Comparison of ENCODE assay signal across 20 cellular contexts in genomic region chr11:126482586-126483108, GRCh38.
DNase-seq lines count a peak whose midpoint lies in the region; ATAC-seq, FAIRE-seq and TF ChIP-seq lines count a peak whose summit lies in the region.
"Had no signal": no experiment of that assay in that cellular context is flagged by ENCODE, and none has a peak within 500 bp of the region (broad histone marks: within the 10 kb centered on the region; RNA-seq: fewer than 3 reads in every experiment).

No MANE protein-coding gene starts in this region.

- no peak overlapping the region for H2BK120ac ChIP-seq in IMR-90 (ENCODE audit: low read depth, low read length)

- CTCF ChIA-PET in A549 (lab: Yijun Ruan, JAX) = interaction anchor here (1.6 to 1.8 kb wide), 2 partner anchors 42 to 172 kb away, joined by 6 read pairs; no protein-coding TSS in a partner anchor
- CTCF ChIA-PET in IMR-90 (lab: Yijun Ruan, JAX) = interaction anchor here (1.8 kb wide), 1 partner anchor 172 kb away, joined by 6 read pairs; no protein-coding TSS in a partner anchor

- no peak overlapping the region for H3K27ac ChIP-seq in A549
- no peak overlapping the region for H3K27ac ChIP-seq in IMR-90 (ENCODE audit: insufficient read depth, low read length)
- no peak overlapping the region for H3K27ac ChIP-seq in neural progenitor cell
- no peak overlapping the region for H3K27ac ChIP-seq in uterus

- H2AK5ac ChIP-seq in IMR-90 (ENCODE audit: low read depth, low read length) = no peak overlapping the region

- H3K27me3 ChIP-seq in IMR-90 (ENCODE audit: control insufficient read depth, insufficient read depth, low read length) = no peaks in the 10 kb centered on the region
- H3K27me3 ChIP-seq in neural progenitor cell = no peaks in the 10 kb centered on the region
- H3K27me3 ChIP-seq in uterus = no peaks in the 10 kb centered on the region
- H3K27me3 ChIP-seq in H7 (ENCODE audit: control insufficient read depth, insufficient read depth, low read length) = no peaks in the 10 kb centered on the region

- H3K4me1 ChIP-seq in A549 = peaks cover 20% of the 10 kb centered on the region; the same call in 2 of the 3 replicates
- peaks cover 21% of the 10 kb centered on the region for H3K4me1 ChIP-seq in IMR-90 (ENCODE audit: control insufficient read depth, insufficient read depth, low read length)
- H3K4me1 ChIP-seq in neural progenitor cell = peaks cover 50% of the 10 kb centered on the region
- H3K4me1 ChIP-seq in uterus = no peaks in the 10 kb centered on the region

- 84% methylated on average over 5 of the region's 5 CpGs for WGBS in A549 (ENCODE audit: missing lambda C conversion rate)
- 80% methylated on average over 1 of the region's 5 CpGs; no CpG with 5 or more reads in 1 of the 2 experiments for WGBS in IMR-90 (ENCODE audit: extremely low coverage in 2 of 2, insufficient read length in 1 of 2), 2 experiments

- no peak overlapping the region for H3K18ac ChIP-seq in IMR-90 (ENCODE audit: low read depth, low read length)

- H3K27me3 Mint-ChIP-seq in neural progenitor cell (ENCODE audit: insufficient read depth, low read depth) = no peaks in the 10 kb centered on the region
- H3K27me3 Mint-ChIP-seq: CD4-positive, alpha-beta memory T cell had no signal

- no peak for TF ChIP-seq POLR2A in A549 (IDR thresholded peaks at IDR 0.05; ENCODE audit: low read length)
- no peak for TF ChIP-seq POLR2A in IMR-90 (IDR thresholded peaks at IDR 0.05; ENCODE audit: low read depth, low read length)
- no peak for TF ChIP-seq POLR2A in uterus (IDR thresholded peaks at IDR 0.05)

- no peak overlapping the region for H4K91ac ChIP-seq in IMR-90 (ENCODE audit: insufficient read depth, low read depth, low read length)

- H3K4me2 ChIP-seq in A549 (no peak overlapping the region), IMR-90 (ENCODE audit: low read depth, low read length) (no peak overlapping the region), neural progenitor cell (peak overlapping the region; percentile 40)

- in situ Hi-C loops in IMR-90 (cut with MboI; ENCODE audit: low sequenced_read_pairs) = no loop called here

- H3K4me1 Mint-ChIP-seq in neural progenitor cell = peaks cover 49% of the 10 kb centered on the region

- dilution Hi-C loops in IMR-90 (cut with HindIII; ENCODE audit: low sequenced_read_pairs, unreplicated experiment) = no loop called here

- peaks cover 14% of the 10 kb centered on the region for H3F3A ChIP-seq in neural progenitor cell (ENCODE audit: low read depth)

- H2AFZ ChIP-seq in IMR-90 (replicated peaks; ENCODE audit: low read length, poor library complexity) (no peak overlapping the region), neural progenitor cell (replicated peaks) (no peak overlapping the region)

- TF ChIP-seq CTCF in A549 (IDR thresholded peaks at IDR 0.05) (no peak), IMR-90 (conservative IDR thresholded peaks at IDR 0.05; ENCODE audit: low read depth, low read length) (no peak), choroid plexus epithelial cell (conservative IDR thresholded peaks at IDR 0.05; ENCODE audit: low read depth, low read length) (no peak), neural progenitor cell (IDR thresholded peaks at IDR 0.05) (no peak), uterus (IDR thresholded peaks at IDR 0.05) (no peak)

- H3K79me2 ChIP-seq in neural progenitor cell (ENCODE audit: low read depth) = no peaks in the 10 kb centered on the region

- no peak overlapping the region for H3K56ac ChIP-seq in IMR-90 (ENCODE audit: extremely low read depth, insufficient read depth, low read length)

- H3K9ac ChIP-seq in IMR-90 (ENCODE audit: low read depth, low read length) = no peak overlapping the region
- no peak overlapping the region for H3K9ac ChIP-seq in neural progenitor cell

- H3K23ac ChIP-seq in IMR-90 (ENCODE audit: low read depth, low read length) = no peak overlapping the region

- BruUV-seq in IMR-90 (replicated peaks; lab: Mats Ljungman, UMichigan) = no TSS peak

- no peaks in the 10 kb centered on the region for H3K36me3 ChIP-seq in IMR-90 (ENCODE audit: control insufficient read depth, insufficient read depth, low read length)
- H3K36me3 ChIP-seq in neural progenitor cell = no peaks in the 10 kb centered on the region
- no peaks in the 10 kb centered on the region for H3K36me3 ChIP-seq in uterus
- no peaks in the 10 kb centered on the region for H3K36me3 ChIP-seq in H7 (replicated peaks; ENCODE audit: control insufficient read depth, insufficient read depth, low read length)

- intact Hi-C loops in IMR-90 (cut with micrococcal nuclease) (no loop called here), uterus (cut with DNase I; ENCODE audit: low total_unique reads) (no loop called here)

- no peak overlapping the region for H4K5ac ChIP-seq in IMR-90 (ENCODE audit: low read depth, low read length)

- no peak overlapping the region for H2BK20ac ChIP-seq in IMR-90 (ENCODE audit: low read depth, low read length)

- H3K4me3 ChIP-seq in A549 = no peak overlapping the region
- no peak overlapping the region for H3K4me3 ChIP-seq in IMR-90 (ENCODE audit: insufficient read depth, low read depth, low read length)
- H3K4me3 ChIP-seq in choroid plexus epithelial cell (ENCODE audit: low read depth, low read length) = no peak overlapping the region
- H3K4me3 ChIP-seq in neural progenitor cell = no peak overlapping the region
- H3K4me3 ChIP-seq in uterus = no peak overlapping the region
- no peak overlapping the region for H3K4me3 ChIP-seq in H7 (ENCODE audit: insufficient read depth, low read depth, low read length)

- no peak overlapping the region for H3K4me3 Mint-ChIP-seq in neural progenitor cell
- H3K4me3 Mint-ChIP-seq: B cell; CD4-positive, alpha-beta memory T cell had no signal

- H3K4ac ChIP-seq in IMR-90 (ENCODE audit: low read depth, low read length) = 0 out of 2 replicates have a peak overlapping the region, but pooled peaks have one; percentile 5

- H3K9me3 ChIP-seq in A549 = no peaks in the 10 kb centered on the region
- H3K9me3 ChIP-seq in IMR-90 (ENCODE audit: control insufficient read depth, insufficient read depth, low read length) = no peaks in the 10 kb centered on the region
- no peaks in the 10 kb centered on the region for H3K9me3 ChIP-seq in neural progenitor cell (ENCODE audit: low read depth)
- no peaks in the 10 kb centered on the region for H3K9me3 ChIP-seq in uterus

- ATAC-seq in A549 = no peak
- no peak for ATAC-seq in IMR-90 (ENCODE audit: low read depth)
- ATAC-seq in HG03280 (IDR thresholded peaks at IDR 0.05; ENCODE audit: unreplicated experiment) = no peak
- ATAC-seq: HCT116, Panc1, Right ventricle myocardium inferior, SK-N-SH treated with all-trans-retinoic acid at 6 μM for 48 hours had no signal

- H3K27ac Mint-ChIP-seq in neural progenitor cell = no peak overlapping the region
- H3K27ac Mint-ChIP-seq: B cell had no signal

- H3K9me1 ChIP-seq in IMR-90 (ENCODE audit: insufficient read depth, low read length) = peaks cover 12% of the 10 kb centered on the region; the same call in 1 of the 2 replicates

- no peaks in the 10 kb centered on the region for H3K36me3 Mint-ChIP-seq in neural progenitor cell
- H3K36me3 Mint-ChIP-seq: CD4-positive, alpha-beta memory T cell had no signal

- TF ChIP-seq RAD21 in A549 (conservative IDR thresholded peaks at IDR 0.05 in 1 of 2, IDR thresholded peaks at IDR 0.05 in 1 of 2) (no peak), IMR-90 (IDR thresholded peaks at IDR 0.05; ENCODE audit: low read length) (no peak)

- no peak for FAIRE-seq in A549 (lab: Jason Lieb, UNC)

- H4K20me1 ChIP-seq in IMR-90 (ENCODE audit: insufficient read depth, low read length) (no peaks in the 10 kb centered on the region), neural progenitor cell (ENCODE audit: low read depth) (no peaks in the 10 kb centered on the region)

- H3K9me3 Mint-ChIP-seq in neural progenitor cell = no peaks in the 10 kb centered on the region
- H3K9me3 Mint-ChIP-seq: CD4-positive, alpha-beta memory T cell had no signal

- H2AK9ac ChIP-seq in IMR-90 (replicated peaks; ENCODE audit: low read depth, low read length, poor library complexity) = no peak overlapping the region

- no peak overlapping the region for H4K8ac ChIP-seq in IMR-90 (ENCODE audit: low read depth in 2 of 2, low read length in 2 of 2)

- H2BK5ac ChIP-seq in IMR-90 (ENCODE audit: low read depth, low read length, poor library complexity, severe bottlenecking) = no peak overlapping the region

- no peak overlapping the region for H2BK15ac ChIP-seq in IMR-90 (ENCODE audit: low read depth, low read length)

- TF ChIP-seq EP300 in A549 (IDR thresholded peaks at IDR 0.05) = no peak

- H3K79me1 ChIP-seq in IMR-90 (ENCODE audit: low read depth in 1 of 2, low read length in 2 of 2) = no peaks in the 10 kb centered on the region

- H3K14ac ChIP-seq in IMR-90 (replicated peaks; ENCODE audit: low read depth, low read length) = no peak overlapping the region

- POLR2A ChIA-PET in A549 (lab: Yijun Ruan, JAX) = no interaction called here
- POLR2A ChIA-PET in IMR-90 (lab: Charles Lee; ENCODE audit: unreplicated experiment) = no interaction called here

- DNase-seq in A549 (ENCODE audit: low read depth in 1 of 2, low spot score in 1 of 2) (no peak), IMR-90 (peak; percentile 6), choroid plexus epithelial cell (ENCODE audit: low read depth) (peak; percentile 4), neural progenitor cell (ENCODE audit: low spot score) (no peak), uterus (no peak), HuH-7 (ENCODE audit: low spot score) (no peak), H7 (no peak)
- DNase-seq: CD4-positive, alpha-beta memory T cell; DND-41; KBM-7; NCI-H1105; NCI-H1694 treated with DMSO at 0.1 percent for 48 hours; NCI-H446; NCI-H748 treated with DMSO at 0.1 percent for 48 hours had no signal

TF ChIP-seq in A549, 52 proteins besides CTCF, POLR2A, EP300 and RAD21:
- TF ChIP-seq MAFK (IDR thresholded peaks at IDR 0.05; ENCODE audit: partially characterized antibody) (peak; percentile 22), FOXS1 (CRISPR knock-in tag; IDR thresholded peaks at IDR 0.05) (no peak)

TF ChIP-seq in IMR-90, 13 proteins besides CTCF, POLR2A, EP300 and RAD21:
- TF ChIP-seq BHLHE40 (IDR thresholded peaks at IDR 0.05; ENCODE audit: low read depth, low read length) (no peak), MAFK (IDR thresholded peaks at IDR 0.05; ENCODE audit: low read depth, low read length) (peak; percentile 32; the same call in 1 of the 2 replicates)

Comparison
In these comparisons a context has a peak if more than half of its experiments do, and no peak if none do; other contexts are left out.
1. DNase-seq: peak in IMR-90 (single experiment) and choroid plexus epithelial cell (single experiment); none in A549 (0 of 2), neural progenitor cell (single experiment), uterus (0 of 2), HuH-7 (single experiment) and H7 (single experiment).